ENCODE assay signal across 17 cellular contexts in genomic region chr20:47338131-47338628, GRCh38. TPM values are rescaled to one million over a fixed set of nuclear protein-coding genes. Genes with fewer than 3 reads are reported as not detected.
A peak's percentile ranks its signal among the peaks of the same experiment; 100 is the strongest.
DNase-seq lines count a peak whose midpoint lies in the region; ATAC-seq and TF ChIP-seq lines count a peak whose summit lies in the region.
"Had no signal": no experiment of that assay in that cellular context is flagged by ENCODE, and none has a peak within 500 bp of the region (broad histone marks: within the 10 kb centered on the region; RNA-seq: fewer than 3 reads in every experiment).

No MANE protein-coding gene starts in this region.

- DNase-seq in Panc1 (ENCODE audit: low read depth, low spot score) = no peak
- DNase-seq in esophagus squamous epithelium (lab: John Stamatoyannopoulos, UW) = no peak
- no peak for DNase-seq in substantia nigra (lab: John Stamatoyannopoulos, UW)
- DNase-seq in globus pallidus (ENCODE audit: low spot score) = no peak
- DNase-seq in activated T-cell treated with anti-CD3 and anti-CD28 coated beads, Interleukin-2, amount 50 U/mL, for 24 hours = no peak
- DNase-seq: activated CD4-positive, alpha-beta T cell treated with anti-CD3 and anti-CD28 coated beads, Interleukin-2, amount 10 ng/mL, durations not matched to agents 7 days and 5 days; BE2C; DMS153; MG63; naive thymus-derived CD8-positive, alpha-beta T cell; NCI-H187 treated with DMSO at 0.1 percent for 48 hours had no signal

- in situ Hi-C loops in Panc1 (cut with HindIII; ENCODE audit: low pct_unique_long_range_greater_than_20kb, low sequenced_read_pairs) = no loop called here

- H3K9me3 ChIP-seq in Panc1 (ENCODE audit: control insufficient read depth, insufficient read depth, low read depth, low read length) (no peaks in the 10 kb centered on the region), esophagus squamous epithelium (no peaks in the 10 kb centered on the region), liver (ENCODE audit: control insufficient read depth in 4 of 4, low read length in 3 of 4) (no peaks in the 10 kb centered on the region)
- H3K9me3 ChIP-seq: BE2C, MG63 had no signal

- intact Hi-C loops in Panc1 (cut with micrococcal nuclease; ENCODE audit: unreplicated experiment) (loop anchor here (10.0 kb wide), 1 partner anchor 63 kb away; no protein-coding TSS in a partner anchor), esophagus squamous epithelium (cut with DNase I) (no loop called here)

- peaks cover 41% of the 10 kb centered on the region for H3K4me1 Mint-ChIP-seq in activated T-cell treated with anti-CD3 and anti-CD28 coated beads, Interleukin-2, amount 50 U/mL, for 24 hours (ENCODE audit: low read depth)

- WGBS in esophagus squamous epithelium, 2 donors = 92% methylated on average over 7 to 8 of the region's 11 CpGs
- WGBS in liver = 36% methylated on average over 11 of the region's 11 CpGs

- H3K36me3 Mint-ChIP-seq in activated T-cell treated with anti-CD3 and anti-CD28 coated beads, Interleukin-2, amount 50 U/mL, for 24 hours (ENCODE audit: low read depth) = peaks cover 59% of the 10 kb centered on the region

- no peak for TF ChIP-seq CTCF in Panc1 (IDR thresholded peaks at IDR 0.05)
- no peak for TF ChIP-seq CTCF in esophagus squamous epithelium (IDR thresholded peaks at IDR 0.05)
- no peak for TF ChIP-seq CTCF in liver (IDR thresholded peaks at IDR 0.05; ENCODE audit: low read depth, low read length, missing input control)

- no peak overlapping the region for H3K4me3 Mint-ChIP-seq in activated T-cell treated with anti-CD3 and anti-CD28 coated beads, Interleukin-2, amount 50 U/mL, for 24 hours
- H3K4me3 Mint-ChIP-seq: activated CD4-positive, alpha-beta T cell treated with anti-CD3 and anti-CD28 coated beads, Interleukin-2, amount 10 ng/mL, durations not matched to agents 7 days and 5 days; activated naive CD8-positive, alpha-beta T cell; naive thymus-derived CD8-positive, alpha-beta T cell had no signal

- H3K27me3 ChIP-seq in Panc1 (ENCODE audit: control insufficient read depth, insufficient read depth, low read length) (no peaks in the 10 kb centered on the region), esophagus squamous epithelium (no peaks in the 10 kb centered on the region), liver (ENCODE audit: control insufficient read depth in 4 of 4, insufficient read depth in 4 of 4, low read length in 3 of 4) (no peaks in the 10 kb centered on the region)
- H3K27me3 ChIP-seq: BE2C, MG63 had no signal

- ATAC-seq in Panc1 (no peak), HG02973 (IDR thresholded peaks at IDR 0.05; ENCODE audit: unreplicated experiment) (no peak), GM19467 (IDR thresholded peaks at IDR 0.05; ENCODE audit: unreplicated experiment) (no peak)
- ATAC-seq: naive thymus-derived CD8-positive, alpha-beta T cell had no signal

- TF ChIP-seq RAD21 in liver (IDR thresholded peaks at IDR 0.05) = peak in 1 of 2 donors; percentile 8

- H3K27ac ChIP-seq in Panc1 (ENCODE audit: low read length) (peak overlapping the region; percentile 99), esophagus squamous epithelium (peak overlapping the region; percentile 4 to 99 (median 22)), liver (ENCODE audit: low read depth in 1 of 2, low read length in 2 of 2) (peak overlapping the region; percentile 44 to 76), substantia nigra (ENCODE audit: low read depth, low read length, poor library complexity, severe bottlenecking) (peak overlapping the region; percentile 97)
- H3K27ac ChIP-seq: SK-N-MC had no signal

- H3K4me1 ChIP-seq in Panc1 (ENCODE audit: control insufficient read depth, insufficient read depth, low read length) (peaks cover 66% of the 10 kb centered on the region), esophagus squamous epithelium (peaks cover 18 to 46% (median 38%) of the 10 kb centered on the region in 3 donors), liver (ENCODE audit: control insufficient read depth in 4 of 4, insufficient read depth in 4 of 4, low read length in 3 of 4) (peaks cover 17 to 48% (median 34%) of the 10 kb centered on the region in 4 donors)

- no peak for TF ChIP-seq POLR2A in esophagus squamous epithelium (IDR thresholded peaks at IDR 0.05)

- H3K27me3 Mint-ChIP-seq in activated T-cell treated with anti-CD3 and anti-CD28 coated beads, Interleukin-2, amount 50 U/mL, for 24 hours = no peaks in the 10 kb centered on the region
- H3K27me3 Mint-ChIP-seq: activated CD4-positive, alpha-beta T cell treated with anti-CD3 and anti-CD28 coated beads, Interleukin-2, amount 10 ng/mL, durations not matched to agents 7 days and 5 days; activated naive CD8-positive, alpha-beta T cell; naive thymus-derived CD8-positive, alpha-beta T cell had no signal

- H3K9me3 Mint-ChIP-seq in activated T-cell treated with anti-CD3 and anti-CD28 coated beads, Interleukin-2, amount 50 U/mL, for 24 hours = no peaks in the 10 kb centered on the region
- H3K9me3 Mint-ChIP-seq: activated CD4-positive, alpha-beta T cell treated with anti-CD3 and anti-CD28 coated beads, Interleukin-2, amount 10 ng/mL, durations not matched to agents 7 days and 5 days; naive thymus-derived CD8-positive, alpha-beta T cell had no signal

- H3K4me3 ChIP-seq in Panc1 (ENCODE audit: low read depth in 2 of 2, low read length in 2 of 2) = no peak overlapping the region
- H3K4me3 ChIP-seq in esophagus squamous epithelium = no peak overlapping the region
- no peak overlapping the region for H3K4me3 ChIP-seq in liver (ENCODE audit: low read depth in 1 of 3, low read length in 3 of 3)
- H3K4me3 ChIP-seq: lung, MG63, SK-N-MC had no signal

- no peaks in the 10 kb centered on the region for H3K36me3 ChIP-seq in Panc1 (ENCODE audit: control insufficient read depth, insufficient read depth, low read length)
- peaks cover 0 to 34% (median 0%) of the 10 kb centered on the region in 3 donors for H3K36me3 ChIP-seq in esophagus squamous epithelium
- no peaks in the 10 kb centered on the region for H3K36me3 ChIP-seq in liver (ENCODE audit: control insufficient read depth in 4 of 4, insufficient read depth in 3 of 4, low read depth in 1 of 4, low read length in 3 of 4)

- POLR2A ChIA-PET in Panc1 (lab: Charles Lee) = interaction anchor here (0.5 to 0.7 kb wide), 3 partner anchors 20 to 142 kb away, joined by 4 to 10 read pairs (median 6); no protein-coding TSS in a partner anchor

- CTCF ChIA-PET in Panc1 (lab: Charles Lee) = no interaction called here

- no peak overlapping the region for H3K27ac Mint-ChIP-seq in activated T-cell treated with anti-CD3 and anti-CD28 coated beads, Interleukin-2, amount 50 U/mL, for 24 hours
- H3K27ac Mint-ChIP-seq: activated CD4-positive, alpha-beta T cell treated with anti-CD3 and anti-CD28 coated beads, Interleukin-2, amount 10 ng/mL, durations not matched to agents 7 days and 5 days; activated naive CD8-positive, alpha-beta T cell had no signal

- BruUV-seq in Panc1 (replicated peaks; lab: Mats Ljungman, UMichigan) = no TSS peak

- H3K9ac ChIP-seq in liver (ENCODE audit: low read depth in 1 of 2, low read length in 2 of 2) = peak overlapping the region in 1 of 2 donors; percentile 17

TF ChIP-seq in liver, 16 proteins besides CTCF, POLR2A, EP300 and RAD21 (continues in another document):
- TF ChIP-seq HNF4G (IDR thresholded peaks at IDR 0.05) (peak; percentile 38), EGR1 (IDR thresholded peaks at IDR 0.05; ENCODE audit: low read depth in 2 of 2) (no peak), HNF4A (conservative IDR thresholded peaks at IDR 0.05) (peak; percentile 66 to 75), TAF1 (conservative IDR thresholded peaks at IDR 0.05) (no peak), GABPA (IDR thresholded peaks at IDR 0.05 in 1 of 2, conservative IDR thresholded peaks at IDR 0.05 in 1 of 2) (no peak), FOXA2 (IDR thresholded peaks at IDR 0.05) (no peak), FOXA1 (IDR thresholded peaks at IDR 0.05) (no peak), REST (IDR thresholded peaks at IDR 0.05) (no peak), RXRA (IDR thresholded peaks at IDR 0.05) (peak; percentile 9 to 10), NR2F2 (IDR thresholded peaks at IDR 0.05) (no peak)
- TF ChIP-seq, protein P1, sequence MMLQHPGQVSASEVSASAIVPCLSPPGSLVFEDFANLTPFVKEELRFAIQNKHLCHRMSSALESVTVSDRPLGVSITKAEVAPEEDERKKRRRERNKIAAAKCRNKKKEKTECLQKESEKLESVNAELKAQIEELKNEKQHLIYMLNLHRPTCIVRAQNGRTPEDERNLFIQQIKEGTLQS (IDR thresholded peaks at IDR 0.05) = no peak

RNA-seq across cellular contexts. Expression of gene ZMYND8, which starts 18.3 kb away (rescaled TPM):
- total RNA-seq in Panc1 (2021; ENCODE audit: unreplicated experiment) = 50.7 TPM
- 26.6 TPM for polyA plus RNA-seq in Panc1 (2012; ENCODE audit: insufficient read length)
- total RNA-seq in esophagus squamous epithelium = 10 to 100 TPM; 21.5 to 26.3 (median 24.3) TPM
- 10 to 100 TPM in 1 of 2 donors, 1 to 10 TPM in 1; 9.3 to 23.5 TPM for total RNA-seq in liver
- 1 to 10 TPM; 3.3 to 4.4 TPM for polyA plus RNA-seq in liver

Comparison
In these comparisons a context has a peak if more than half of its experiments do, and no peak if none do; other contexts are left out.
1. H3K27ac ChIP-seq: peak in every context shown above with its lines; median percentile 99 in Panc1; 97 in substantia nigra; 60 in liver; 22 in esophagus squamous epithelium.